In the genomic region with DNA sequence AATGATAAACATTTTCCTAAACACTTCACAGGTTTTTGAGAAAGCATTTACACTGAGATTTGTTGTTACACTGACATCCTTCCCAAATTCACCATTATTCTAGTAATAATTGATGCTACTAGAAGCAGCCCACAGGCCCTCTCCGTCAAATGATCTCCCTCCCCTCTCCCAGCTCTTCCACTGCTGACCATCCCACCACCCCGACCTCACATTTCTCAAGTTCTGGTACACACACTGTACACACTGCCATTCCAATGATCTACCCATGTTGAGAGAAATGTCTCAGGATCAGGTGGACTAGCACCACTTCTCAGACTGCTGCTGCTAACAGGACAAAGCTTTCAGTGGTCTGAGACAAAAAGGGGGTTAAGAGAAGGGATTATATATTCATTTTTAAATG, we compare ENCODE assay signal across 1 cellular context.
TF ChIP-seq lines count a peak whose summit lies in the region.

No MANE protein-coding gene starts in this region.

TF ChIP-seq in HEK293T, 16 proteins besides CTCF, POLR2A, EP300 and RAD21 (continued from another document):
- TF ChIP-seq ELF4 (IDR thresholded peaks at IDR 0.05) (no peak), ZNF384 (IDR thresholded peaks at IDR 0.05) (no peak), TARDBP (IDR thresholded peaks at IDR 0.05) (no peak), FOXM1 (IDR thresholded peaks at IDR 0.05; ENCODE audit: borderline replicate concordance) (no peak), SP1 (IDR thresholded peaks at IDR 0.05) (no peak)
- TF ChIP-seq, protein P1, sequence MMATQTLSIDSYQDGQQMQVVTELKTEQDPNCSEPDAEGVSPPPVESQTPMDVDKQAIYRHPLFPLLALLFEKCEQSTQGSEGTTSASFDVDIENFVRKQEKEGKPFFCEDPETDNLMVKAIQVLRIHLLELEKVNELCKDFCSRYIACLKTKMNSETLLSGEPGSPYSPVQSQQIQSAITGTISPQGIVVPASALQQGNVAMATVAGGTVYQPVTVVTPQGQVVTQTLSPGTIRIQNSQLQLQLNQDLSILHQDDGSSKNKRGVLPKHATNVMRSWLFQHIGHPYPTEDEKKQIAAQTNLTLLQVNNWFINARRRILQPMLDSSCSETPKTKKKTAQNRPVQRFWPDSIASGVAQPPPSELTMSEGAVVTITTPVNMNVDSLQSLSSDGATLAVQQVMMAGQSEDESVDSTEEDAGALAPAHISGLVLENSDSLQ (IDR thresholded peaks at IDR 0.05), result no peak
TF ChIP-seq in HEK293T: peak in this region for 0.
